ENCODE assay signal across 9 cellular contexts in genomic region chr15:68431792-68432401, GRCh38. TPM values are rescaled to one million over a fixed set of nuclear protein-coding genes. Genes with fewer than 3 reads are reported as not detected.
DNase-seq lines count a peak whose midpoint lies in the region; ATAC-seq and TF ChIP-seq lines count a peak whose summit lies in the region.
"Had no signal": no experiment of that assay in that cellular context is flagged by ENCODE, and none has a peak within 500 bp of the region (broad histone marks: within the 10 kb centered on the region; RNA-seq: fewer than 3 reads in every experiment).

TSS of gene ITGA11 (minus strand) at chr15:68432163. CDS start at chr15:68432066, 97 bp downstream.

- 0% methylated on average over 4 of the region's 49 CpGs for WGBS in esophagus muscularis mucosa

- H3K27me3 Mint-ChIP-seq in naive B cell = peaks cover 42 to 74% (median 53%) of the 10 kb centered on the region in 3 donors

- H3K27ac Mint-ChIP-seq in naive B cell = peak within 1 kb of the TSS in 1 of 6 donors; percentile 61
- H3K27ac Mint-ChIP-seq: activated naive CD4-positive, alpha-beta T cell treated with anti-CD3 and anti-CD28 coated beads, Interleukin-2, amount 50 U/mL, for 24 hours had no signal

- ATAC-seq in naive B cell (ENCODE audit: low read depth in 2 of 2) = no peak
- no peak for ATAC-seq in GM18517 (IDR thresholded peaks at IDR 0.05; ENCODE audit: unreplicated experiment)

- in situ Hi-C loops in ACHN (cut with HindIII; ENCODE audit: low pct_ligation_motif_present, low pct_unique_long_range_greater_than_20kb, low sequenced_read_pairs) = no loop called here

- no peak for TF ChIP-seq EP300 in esophagus muscularis mucosa (IDR thresholded peaks at IDR 0.05)

- H3K4me1 ChIP-seq in esophagus muscularis mucosa = peaks cover 13 to 24% (median 22%) of the 10 kb centered on the region in 4 donors

- H3K4me3 Mint-ChIP-seq in naive B cell = peak within 1 kb of the TSS in 6 of 8 donors; percentile 24 to 74 (median 53)
- H3K4me3 Mint-ChIP-seq: activated naive CD4-positive, alpha-beta T cell treated with anti-CD3 and anti-CD28 coated beads, Interleukin-2, amount 50 U/mL, for 24 hours had no signal

- TF ChIP-seq POLR2A in esophagus muscularis mucosa (IDR thresholded peaks at IDR 0.05; ENCODE audit: low read depth) = no peak

- peak within 1 kb of the TSS; percentile 45 to 61 (median 52) for H3K4me3 ChIP-seq in esophagus muscularis mucosa

- no peaks in the 10 kb centered on the region for H3K36me3 Mint-ChIP-seq in naive B cell
- H3K36me3 Mint-ChIP-seq: activated naive CD4-positive, alpha-beta T cell treated with anti-CD3 and anti-CD28 coated beads, Interleukin-2, amount 50 U/mL, for 24 hours had no signal

- H3K9me3 Mint-ChIP-seq in naive B cell = no peaks in the 10 kb centered on the region
- H3K9me3 Mint-ChIP-seq: activated naive CD4-positive, alpha-beta T cell treated with anti-CD3 and anti-CD28 coated beads, Interleukin-2, amount 50 U/mL, for 24 hours had no signal

- H3K27ac ChIP-seq in esophagus muscularis mucosa (replicated peaks in 1 of 4) = peak within 1 kb of the TSS; percentile 49 to 72 (median 64)

- H3K4me1 Mint-ChIP-seq in naive B cell = peaks cover 0 to 11% (median 6%) of the 10 kb centered on the region in 3 donors

- no peaks in the 10 kb centered on the region for H3K9me3 ChIP-seq in esophagus muscularis mucosa

- peaks cover 0 to 73% (median 19%) of the 10 kb centered on the region in 4 donors for H3K27me3 ChIP-seq in esophagus muscularis mucosa

- no peak for TF ChIP-seq CTCF in esophagus muscularis mucosa (IDR thresholded peaks at IDR 0.05)

- H3K36me3 ChIP-seq in esophagus muscularis mucosa = no peaks in the 10 kb centered on the region

- DNase-seq in ACHN (peak; percentile 59), H4 (ENCODE audit: low spot score) (peak; percentile 28), RPMI7951 (ENCODE audit: low read depth) (peak; percentile 87), esophagus muscularis mucosa (ENCODE audit: extremely low spot score) (peak; percentile 92), naive B cell (no peak), NCI-H2107 treated with DMSO at 0.1 percent for 48 hours (lab: John Stamatoyannopoulos, UW; ENCODE audit: unreplicated experiment) (no peak), Kasumi-1 (lab: John Stamatoyannopoulos, UW) (no peak)

- intact Hi-C loops in esophagus muscularis mucosa (cut with DNase I) = no loop called here

RNA-seq across cellular contexts. Expression of gene ITGA11, which starts in this region (rescaled TPM):
- 0.41 and 0.66 TPM in 2 replicates for total RNA-seq in H4 (2014; rRNA removed; shearing (Covaris generic))
- total RNA-seq in RPMI7951 (2014; rRNA removed; shearing (Covaris generic)) = 90.7 and 102 TPM in 2 replicates
- 10 to 100 TPM in 2 of 4 donors, 1 to 10 TPM in 2; 3.3 to 15.8 (median 8.6) TPM for total RNA-seq in esophagus muscularis mucosa
- under 1 TPM in 1 of 6 donors, not detected in 5; 0.04 TPM for polyA plus RNA-seq in naive B cell (ENCODE audit: low read depth in 6 of 6)

Comparison
In these comparisons a context has a peak if more than half of its experiments do, and no peak if none do; other contexts are left out.
1. Peak in DNase-seq in H4; RNA of the gene not detected or under 1 TPM.
2. DNase-seq: peak in ACHN (single experiment), RPMI7951 (single experiment) and esophagus muscularis mucosa (single experiment); none in naive B cell (single experiment), NCI-H2107 treated with DMSO at 0.1 percent for 48 hours (single experiment) and Kasumi-1 (0 of 2).